16 cellular contexts compared by ENCODE assay signal in genomic region chr1:221165331-221166161, GRCh38.
DNase-seq lines count a peak whose midpoint lies in the region; FAIRE-seq and TF ChIP-seq lines count a peak whose summit lies in the region.
"Had no signal": no experiment of that assay in that cellular context is flagged by ENCODE, and none has a peak within 500 bp of the region (broad histone marks: within the 10 kb centered on the region; RNA-seq: fewer than 3 reads in every experiment).

No MANE protein-coding gene starts in this region.

- H3K36me3 Mint-ChIP-seq in astrocyte (ENCODE audit: low read depth, unreplicated experiment), result no peaks in the 10 kb centered on the region
- H3K36me3 Mint-ChIP-seq: CD8-positive, alpha-beta T cell had no signal

- H3K18ac ChIP-seq in trophoblast cell (ENCODE audit: low read length), result no peak overlapping the region

- no peak overlapping the region for H2BK120ac ChIP-seq in trophoblast cell (ENCODE audit: insufficient read depth, low read length, poor library complexity)

- H3K4ac ChIP-seq in trophoblast cell (ENCODE audit: low read depth, low read length), result no peak overlapping the region

- H3K27me3 Mint-ChIP-seq in astrocyte (ENCODE audit: low read depth, unreplicated experiment), result no peaks in the 10 kb centered on the region

- no peak overlapping the region for H2AFZ ChIP-seq in astrocyte (ENCODE audit: low read depth, low read length)
- no peak overlapping the region for H2AFZ ChIP-seq in trophoblast cell (ENCODE audit: insufficient read depth, low read length, poor library complexity)

- H2BK5ac ChIP-seq in trophoblast cell (ENCODE audit: low read depth, low read length, poor library complexity), result no peak overlapping the region

- H3K4me2 ChIP-seq in astrocyte (ENCODE audit: low read length) (no peak overlapping the region), trophoblast cell (ENCODE audit: low read length) (no peak overlapping the region)
- H3K4me2 ChIP-seq: A549 had no signal

- peak overlapping the region; percentile 73 for H3K27ac Mint-ChIP-seq in astrocyte (ENCODE audit: unreplicated experiment)
- H3K27ac Mint-ChIP-seq: CD8-positive, alpha-beta T cell had no signal

- no peak overlapping the region for H3K14ac ChIP-seq in trophoblast cell (ENCODE audit: low read length)

- H4K8ac ChIP-seq in trophoblast cell (ENCODE audit: low read depth, low read length), result no peak overlapping the region

- H3K36me3 ChIP-seq in astrocyte (ENCODE audit: insufficient read depth, low read length) (no peaks in the 10 kb centered on the region), trophoblast cell (ENCODE audit: control insufficient read depth in 1 of 2, insufficient read depth in 2 of 2, low read length in 2 of 2) (no peaks in the 10 kb centered on the region)
- H3K36me3 ChIP-seq: MG63 had no signal

- no peak overlapping the region for H3K23ac ChIP-seq in trophoblast cell (ENCODE audit: low read length)

- H3K9ac ChIP-seq in astrocyte (ENCODE audit: low read length) (no peak overlapping the region), trophoblast cell (ENCODE audit: low read length) (no peak overlapping the region)

- H4K91ac ChIP-seq in trophoblast cell (ENCODE audit: low read depth, low read length), result no peak overlapping the region

- H3K4me1 Mint-ChIP-seq in astrocyte (ENCODE audit: low read depth, unreplicated experiment), result peaks cover 31% of the 10 kb centered on the region

- H4K20me1 ChIP-seq in astrocyte (ENCODE audit: insufficient read depth, low read length), result no peaks in the 10 kb centered on the region

- no CpG with 5 or more reads among the region's 6 CpGs for WGBS in trophoblast cell (ENCODE audit: extremely low coverage, insufficient coverage, insufficient read length)

- DNase-seq in A172 (ENCODE audit: low spot score), result peak; percentile 40
- DNase-seq in D721Med (ENCODE audit: insufficient read length, low spot score), result no peak
- peak; percentile 70 for DNase-seq in astrocyte (ENCODE audit: low read depth)
- peak; percentile 11 to 75 for DNase-seq in lung microvascular endothelial cell (ENCODE audit: low read depth in 2 of 2)
- DNase-seq in trophoblast cell, result no peak
- DNase-seq in COLO829 (ENCODE audit: low spot score), result no peak
- DNase-seq in GM19238 (ENCODE audit: insufficient read length, low spot score), result no peak
- DNase-seq in NCI-H1092 treated with DMSO at 0.1 percent for 48 hours (lab: John Stamatoyannopoulos, UW), result no peak
- DNase-seq: CD8-positive, alpha-beta T cell; KG1; MG63; NCI-H187 treated with DMSO at 0.1 percent for 48 hours; NCI-H446 treated with DMSO at 0.1 percent for 48 hours; NCI-H82; SHP77 treated with DMSO at 0.1 percent for 48 hours had no signal

- no peak overlapping the region for H3K4me3 Mint-ChIP-seq in astrocyte (ENCODE audit: unreplicated experiment)
- H3K4me3 Mint-ChIP-seq: CD8-positive, alpha-beta T cell had no signal

- H3K9me3 ChIP-seq in astrocyte (ENCODE audit: insufficient read depth, low read depth, low read length), result no peaks in the 10 kb centered on the region
- H3K9me3 ChIP-seq in trophoblast cell (ENCODE audit: insufficient read depth, low read depth, low read length), result no peaks in the 10 kb centered on the region
- H3K9me3 ChIP-seq: A549, MG63 had no signal

- H3K4me3 ChIP-seq in astrocyte (ENCODE audit: insufficient read depth, low read depth, low read length), result no peak overlapping the region
- H3K4me3 ChIP-seq in trophoblast cell (ENCODE audit: low read depth, low read length), result no peak overlapping the region
- H3K4me3 ChIP-seq: A549, MG63 had no signal

- H3K79me1 ChIP-seq in trophoblast cell (ENCODE audit: low read length), result no peaks in the 10 kb centered on the region

- TF ChIP-seq CTCF in D721Med (IDR thresholded peaks at IDR 0.05; ENCODE audit: insufficient read depth, missing control alignments), result no peak
- TF ChIP-seq CTCF in astrocyte (IDR thresholded peaks at IDR 0.05; ENCODE audit: insufficient read depth, low read depth, low read length), result no peak

- H3K27me3 ChIP-seq in astrocyte (ENCODE audit: insufficient read depth, low read length) (no peaks in the 10 kb centered on the region), trophoblast cell (ENCODE audit: insufficient read depth, low read length) (no peaks in the 10 kb centered on the region)
- H3K27me3 ChIP-seq: MG63 had no signal

- H3K27ac ChIP-seq in astrocyte (ENCODE audit: low read depth, low read length), result no peak overlapping the region
- no peak overlapping the region for H3K27ac ChIP-seq in trophoblast cell (ENCODE audit: low read depth, low read length)
- H3K27ac ChIP-seq: A549 had no signal

- no peak overlapping the region for H2AK5ac ChIP-seq in trophoblast cell (ENCODE audit: low read length)

- H3K4me1 ChIP-seq in astrocyte (ENCODE audit: insufficient read depth, low read length), result peaks cover 11% of the 10 kb centered on the region
- peaks cover 0 to 5% of the 10 kb centered on the region in 2 experiments for H3K4me1 ChIP-seq in trophoblast cell (ENCODE audit: control insufficient read depth in 1 of 2, insufficient read depth in 2 of 2, low read length in 2 of 2)

- no peak overlapping the region for H2BK12ac ChIP-seq in trophoblast cell (ENCODE audit: low read length)

- H3K9me3 Mint-ChIP-seq in astrocyte (ENCODE audit: unreplicated experiment), result peaks cover 2% of the 10 kb centered on the region
- H3K9me3 Mint-ChIP-seq: CD8-positive, alpha-beta T cell had no signal

- no peak overlapping the region for H4K12ac ChIP-seq in trophoblast cell (ENCODE audit: low read depth, low read length)

- H3K79me2 ChIP-seq in astrocyte (ENCODE audit: insufficient read depth, low read length) (no peaks in the 10 kb centered on the region), trophoblast cell (ENCODE audit: control insufficient read depth, insufficient read depth, low read length, poor library complexity) (no peaks in the 10 kb centered on the region)

- FAIRE-seq in D721Med (lab: Jason Lieb, UNC), result peak; percentile 84
- FAIRE-seq in astrocyte (lab: Jason Lieb, UNC), result no peak
- FAIRE-seq: A549 had no signal

Comparison
In these comparisons a context has a peak if more than half of its experiments do, and no peak if none do; other contexts are left out.
1. DNase-seq: peak in A172 (single experiment), astrocyte (single experiment) and lung microvascular endothelial cell (2 of 2); none in D721Med (single experiment), trophoblast cell (0 of 2), COLO829 (single experiment), GM19238 (single experiment) and NCI-H1092 treated with DMSO at 0.1 percent for 48 hours (single experiment).